ENCODE assay signal across 28 cellular contexts in genomic region chr18:43115076-43116035, GRCh38. TPM values are rescaled to one million over a fixed set of nuclear protein-coding genes. Genes with fewer than 3 reads are reported as not detected.
DNase-seq lines count a peak whose midpoint lies in the region; ATAC-seq and TF ChIP-seq lines count a peak whose summit lies in the region.
"Had no signal": no experiment of that assay in that cellular context is flagged by ENCODE, and none has a peak within 500 bp of the region (broad histone marks: within the 10 kb centered on the region; RNA-seq: fewer than 3 reads in every experiment).

RIT2 (minus strand) TSS chr18:43115685.

- H2AFZ ChIP-seq in GM23338 (peak within 1 kb of the TSS; percentile 83), neural cell (ENCODE audit: low read depth, low read length) (no peak within 1 kb of the TSS)
- H2AFZ ChIP-seq: hepatocyte had no signal

- peaks cover 3% of the 10 kb centered on the region; the same call in 1 of the 3 replicates for H3K4me1 Mint-ChIP-seq in GM23338
- H3K4me1 Mint-ChIP-seq: activated naive CD4-positive, alpha-beta T cell treated with anti-CD3 and anti-CD28 coated beads, Interleukin-2, amount 50 U/mL, for 24 hours had no signal

- TF ChIP-seq CTCF in GM23338 (conservative IDR thresholded peaks at IDR 0.05; ENCODE audit: low read depth in 2 of 2) (no peak), astrocyte of the cerebellum (IDR thresholded peaks at IDR 0.05; ENCODE audit: low read depth, low read length, missing control alignments) (no peak), neural cell (IDR thresholded peaks at IDR 0.05; ENCODE audit: poor library complexity, severe bottlenecking) (no peak)

- H3K27me3 Mint-ChIP-seq in GM23338 (ENCODE audit: insufficient read depth, low read depth, poor library complexity) = no peaks in the 10 kb centered on the region
- H3K27me3 Mint-ChIP-seq: activated naive CD4-positive, alpha-beta T cell treated with anti-CD3 and anti-CD28 coated beads, Interleukin-2, amount 50 U/mL, for 24 hours had no signal

- H3K36me3 Mint-ChIP-seq in GM23338 (ENCODE audit: low read depth) = no peaks in the 10 kb centered on the region
- H3K36me3 Mint-ChIP-seq: activated naive CD4-positive, alpha-beta T cell treated with anti-CD3 and anti-CD28 coated beads, Interleukin-2, amount 50 U/mL, for 24 hours had no signal

- no peak within 1 kb of the TSS for H3K4me3 Mint-ChIP-seq in GM23338
- H3K4me3 Mint-ChIP-seq: activated naive CD4-positive, alpha-beta T cell treated with anti-CD3 and anti-CD28 coated beads, Interleukin-2, amount 50 U/mL, for 24 hours had no signal

- H3K9me3 ChIP-seq in neural cell (ENCODE audit: low read length) = no peaks in the 10 kb centered on the region
- H3K9me3 ChIP-seq: right atrium auricular region, thoracic aorta had no signal

- ATAC-seq in GM23338 = peak; percentile 49
- no peak for ATAC-seq in HG03175 (IDR thresholded peaks at IDR 0.05; ENCODE audit: unreplicated experiment)
- no peak for ATAC-seq in HG03460 (IDR thresholded peaks at IDR 0.05; ENCODE audit: unreplicated experiment)
- ATAC-seq: HepG2, left colon had no signal

- H3K4me1 ChIP-seq in GM23338 (ENCODE audit: insufficient read depth) = peaks cover 10% of the 10 kb centered on the region; the same call in 1 of the 2 replicates
- H3K4me1 ChIP-seq: right atrium auricular region had no signal

- H3K4me3 ChIP-seq in GM23338 (no peak within 1 kb of the TSS), astrocyte of the cerebellum (ENCODE audit: low read depth, low read length) (peak within 1 kb of the TSS; percentile 7), neural cell (ENCODE audit: low read length) (peak within 1 kb of the TSS; percentile 3)
- H3K4me3 ChIP-seq: hepatocyte, right atrium auricular region, thoracic aorta had no signal

- no peak for TF ChIP-seq RAD21 in neural cell (conservative IDR thresholded peaks at IDR 0.05)

- H3K79me2 ChIP-seq in GM23338 (replicated peaks; ENCODE audit: insufficient read depth) (no peaks in the 10 kb centered on the region), neural cell (replicated peaks; ENCODE audit: insufficient read depth, low read length) (no peaks in the 10 kb centered on the region)
- H3K79me2 ChIP-seq: hepatocyte had no signal

- no peak for TF ChIP-seq EP300 in neural cell (conservative IDR thresholded peaks at IDR 0.05; ENCODE audit: poor library complexity, severe bottlenecking)

- H3K4me2 ChIP-seq in GM23338 (no peak within 1 kb of the TSS), neural cell (ENCODE audit: low read length) (peak within 1 kb of the TSS; percentile 7)
- H3K4me2 ChIP-seq: hepatocyte had no signal

- H3K9me3 Mint-ChIP-seq in GM23338 = no peaks in the 10 kb centered on the region
- H3K9me3 Mint-ChIP-seq: activated naive CD4-positive, alpha-beta T cell treated with anti-CD3 and anti-CD28 coated beads, Interleukin-2, amount 50 U/mL, for 24 hours had no signal

- no peak within 1 kb of the TSS for H3K27ac Mint-ChIP-seq in GM23338
- H3K27ac Mint-ChIP-seq: activated naive CD4-positive, alpha-beta T cell treated with anti-CD3 and anti-CD28 coated beads, Interleukin-2, amount 50 U/mL, for 24 hours had no signal

- DNase-seq in GM23338 (ENCODE audit: low spot score) (peak; percentile 21), NCI-H345 (lab: John Stamatoyannopoulos, UW) (peak; percentile 54), astrocyte of the cerebellum (ENCODE audit: low read depth) (no peak), activated T-cell treated with anti-CD3 and anti-CD28 coated beads for 4 hours (no peak)
- no peak for DNase-seq in activated effector memory CD4-positive, alpha-beta T cell treated with anti-CD3 and anti-CD28 coated beads, Interleukin-2, amount 50 U/mL, for 16 hours
- DNase-seq: ACHN; erythroblast; foreskin fibroblast; HCEC 1CT; Kasumi-1; left colon; mesendoderm; NCI-H2029 treated with DMSO at 0.1 percent for 48 hours; NCI-H526 treated with DMSO at 0.1 percent for 48 hours; stimulated activated CD4-positive, alpha-beta T cell treated with anti-CD3 and anti-CD28 coated beads, Interleukin-12 subunit alpha, Interleukin-12 subunit beta, amount 100 ng/mL, for 4 hours; stimulated activated naive CD4-positive, alpha-beta T cell treated with Interleukin-2 at 50 U/mL for 16 hours had no signal

- H3K27ac ChIP-seq in GM23338 (ENCODE audit: low read depth) (no peak within 1 kb of the TSS; the same call in 1 of the 2 replicates), neural cell (ENCODE audit: low read length) (peak within 1 kb of the TSS; percentile 1)
- H3K27ac ChIP-seq: C4-2B, hepatocyte, right atrium auricular region, RWPE1, thoracic aorta had no signal

- H3K27me3 ChIP-seq in GM23338 (ENCODE audit: insufficient read depth) (no peaks in the 10 kb centered on the region), neural cell (ENCODE audit: insufficient read depth, low read depth, low read length) (no peaks in the 10 kb centered on the region)
- H3K27me3 ChIP-seq: right atrium auricular region had no signal

- H3K9me2 ChIP-seq in GM23338 (ENCODE audit: insufficient read depth) = no peaks in the 10 kb centered on the region
- H3K9me2 ChIP-seq in neural cell (ENCODE audit: insufficient read depth, low read length) = no peaks in the 10 kb centered on the region

- in situ Hi-C loops in astrocyte of the cerebellum (cut with HindIII; ENCODE audit: low sequenced_read_pairs) = no loop called here

- H4K20me1 ChIP-seq in GM23338 (replicated peaks; ENCODE audit: insufficient read depth) (no peaks in the 10 kb centered on the region), neural cell (ENCODE audit: insufficient read depth) (no peaks in the 10 kb centered on the region)

- no peak within 1 kb of the TSS for H3K9ac ChIP-seq in neural cell (ENCODE audit: low read length)

- H3K36me3 ChIP-seq in GM23338 (ENCODE audit: insufficient read depth) (no peaks in the 10 kb centered on the region), neural cell (ENCODE audit: insufficient read depth, low read length) (no peaks in the 10 kb centered on the region)
- H3K36me3 ChIP-seq: right atrium auricular region, thoracic aorta had no signal

- no peaks in the 10 kb centered on the region for H3F3A ChIP-seq in GM23338 (replicated peaks; ENCODE audit: low read depth)
- H3F3A ChIP-seq in neural cell (ENCODE audit: insufficient read depth, low read length, poor library complexity, severe bottlenecking) = no peaks in the 10 kb centered on the region

TF ChIP-seq in GM23338, 12 proteins besides CTCF, POLR2A, EP300 and RAD21 (continues in another document):
- TF ChIP-seq JUNB (IDR thresholded peaks at IDR 0.05; ENCODE audit: unreplicated experiment) = no peak
- TF ChIP-seq ETS1 (IDR thresholded peaks at IDR 0.05) = no peak

TF ChIP-seq in neural cell, 6 proteins besides CTCF, POLR2A, EP300 and RAD21:
- no peak for TF ChIP-seq EZH2 (IDR thresholded peaks at IDR 0.05; ENCODE audit: borderline replicate concordance, insufficient read depth, low read length, poor library complexity, severe bottlenecking)
- no peak for TF ChIP-seq TAF1 (IDR thresholded peaks at IDR 0.05; ENCODE audit: low read depth)
- TF ChIP-seq SMC3 (conservative IDR thresholded peaks at IDR 0.05; ENCODE audit: poor library complexity) = no peak
- peak; percentile 7 for TF ChIP-seq POLR2AphosphoS5 (IDR thresholded peaks at IDR 0.05)
- TF ChIP-seq REST (IDR thresholded peaks at IDR 0.05; ENCODE audit: borderline replicate concordance) = no peak

RNA-seq across cellular contexts. Expression of gene RIT2, which starts in this region (rescaled TPM):
- 0.70 and 1.9 TPM in 2 replicates for total RNA-seq in GM23338 (2014; rRNA removed; shearing (Covaris generic))
- 8.8 and 9.5 TPM in 2 replicates for polyA plus RNA-seq in GM23338 (2016; fragmentation: Nextera tagmentation; extraction: Ambion mirVana)
- 1.1 and 2.3 TPM in 2 replicates for polyA plus RNA-seq in neural cell
- 1.4 TPM in 1 of 2 replicates, not detected in the other for polyA minus RNA-seq in neural cell
- total RNA-seq: Daoy, hepatocyte, HepG2, left colon, osteocyte, right atrium auricular region, thoracic aorta had no signal
- polyA plus RNA-seq: hepatocyte, HepG2 had no signal

Comparison
In these comparisons a context has a peak if more than half of its experiments do, and no peak if none do; other contexts are left out.
1. DNase-seq: peak in GM23338 (single experiment) and NCI-H345 (single experiment); none in astrocyte of the cerebellum (single experiment), activated T-cell treated with anti-CD3 and anti-CD28 coated beads for 4 hours (single experiment) and activated effector memory CD4-positive, alpha-beta T cell treated with anti-CD3 and anti-CD28 coated beads, Interleukin-2, amount 50 U/mL, for 16 hours (single experiment).